ENCODE assay signal across 13 cellular contexts in genomic region chr15:64947211-64947610, GRCh38.
"Had no signal": no experiment of that assay in that cellular context is flagged by ENCODE, and none has a peak within 500 bp of the region (broad histone marks: within the 10 kb centered on the region; RNA-seq: fewer than 3 reads in every experiment).

No MANE protein-coding gene starts in this region.

- H3K4me3 ChIP-seq: adrenal gland, colonic mucosa, ovary, thoracic aorta had no signal

- H3K4me1 ChIP-seq: adrenal gland, colonic mucosa, foreskin keratinocyte had no signal

- H3K27ac Mint-ChIP-seq: mesothelial cell of epicardium had no signal

- H3K36me3 ChIP-seq: colonic mucosa, ovary, thoracic aorta had no signal

- H3K27ac ChIP-seq: colonic mucosa, ovary, thoracic aorta had no signal

- ATAC-seq: foreskin keratinocyte had no signal

- H3K4me3 Mint-ChIP-seq: mesothelial cell of epicardium had no signal

- H3K9me3 ChIP-seq: adrenal gland, colonic mucosa, ovary, thoracic aorta had no signal

- H3K27me3 ChIP-seq: adrenal gland, colonic mucosa, foreskin keratinocyte, ovary had no signal

- H3K4me1 Mint-ChIP-seq: mesothelial cell of epicardium had no signal

- DNase-seq: activated CD4-positive, alpha-beta T cell treated with anti-CD3 and anti-CD28 coated beads, Interleukin-2, amount 50 U/mL, for 1 hour; activated CD4-positive, CD25-positive, alpha-beta regulatory T cell; activated naive CD4-positive, alpha-beta T cell; activated T-cell treated with anti-CD3 and anti-CD28 coated beads for 4 hours; adrenal gland; caudate nucleus; colonic mucosa; foreskin keratinocyte; glutamatergic neuron; hypothalamus; ovary had no signal
